24 cellular contexts compared by ENCODE assay signal in genomic region chr12:128474916-128475315, GRCh38.
"Had no signal": no experiment of that assay in that cellular context is flagged by ENCODE, and none has a peak within 500 bp of the region (broad histone marks: within the 10 kb centered on the region; RNA-seq: fewer than 3 reads in every experiment).

No MANE protein-coding gene starts in this region.

- H3K27ac ChIP-seq: esophagus squamous epithelium, left lung, prostate gland, skin epidermis, spleen, suprapubic skin, transverse colon, vagina had no signal

- FAIRE-seq: colon, endometrium had no signal

- H3K4me3 ChIP-seq: esophagus squamous epithelium, left lung, prostate gland, skin epidermis, spleen, suprapubic skin, transverse colon, vagina had no signal

- H3K36me3 ChIP-seq: esophagus squamous epithelium, left lung, prostate gland, spleen, suprapubic skin, transverse colon, vagina had no signal

- H3K4me1 ChIP-seq: esophagus squamous epithelium, left lung, prostate gland, spleen, suprapubic skin, transverse colon, vagina had no signal

- H3K27me3 ChIP-seq: esophagus squamous epithelium, suprapubic skin, transverse colon, vagina had no signal

- H3K9me3 ChIP-seq: left lung, prostate gland, spleen, transverse colon, vagina had no signal

- DNase-seq: dermis blood vessel endothelial cell; effector memory CD4-positive, alpha-beta T cell; erythroblast; esophagus squamous epithelium; foreskin melanocyte; glutamatergic neuron; hypothalamus; left cardiac atrium; left lung; mesenchymal stem cell; midbrain; naive thymus-derived CD4-positive, alpha-beta T cell; nucleus accumbens; right cardiac atrium; spleen; stimulated activated CD4-positive, alpha-beta T cell treated with anti-CD3 and anti-CD28 coated beads, Interleukin-4, amount 100 ng/mL, for 4 hours; stimulated activated naive B cell treated with anti-CD40 and anti-IgM and Interleukin-4, amounts not matched to agents 10 μg/mL and 1 μg/mL and 100 μg/mL, for 72 hours; transverse colon had no signal

- ATAC-seq: left cardiac atrium; left lung; naive thymus-derived CD4-positive, alpha-beta T cell; right cardiac atrium; stimulated activated naive B cell treated with anti-CD40 and anti-IgM and Interleukin-4, amounts not matched to agents 10 μg/mL and 1 μg/mL and 100 μg/mL, for 72 hours had no signal
